8 cellular contexts compared by ENCODE assay signal in genomic region chr3:44862221-44862637, GRCh38. TPM values are rescaled to one million over a fixed set of nuclear protein-coding genes. Genes with fewer than 3 reads are reported as not detected.
DNase-seq lines count a peak whose midpoint lies in the region; TF ChIP-seq lines count a peak whose summit lies in the region.

No MANE protein-coding gene starts in this region.

- H2AFZ ChIP-seq in MM.1S (ENCODE audit: low read length): peak overlapping the region; percentile 43

- H3K27ac ChIP-seq in MM.1S (ENCODE audit: low read length) (peak overlapping the region; percentile 20; the same call in 1 of the 2 replicates), liver (ENCODE audit: low read depth in 1 of 2, low read length in 2 of 2) (no peak overlapping the region), substantia nigra (ENCODE audit: low read depth, low read length, poor library complexity, severe bottlenecking) (peak overlapping the region; percentile 87)

- H4K20me1 ChIP-seq in MM.1S (ENCODE audit: insufficient read depth, low read length): no peaks in the 10 kb centered on the region

- H3K4me1 ChIP-seq in MM.1S (ENCODE audit: low read length): peaks cover 24% of the 10 kb centered on the region
- H3K4me1 ChIP-seq in liver (ENCODE audit: control insufficient read depth in 4 of 4, insufficient read depth in 4 of 4, low read length in 3 of 4): peaks cover 2 to 18% (median 9%) of the 10 kb centered on the region in 4 donors

- H3K79me2 ChIP-seq in MM.1S (ENCODE audit: low read length): peaks cover 6% of the 10 kb centered on the region

- peaks cover 12% of the 10 kb centered on the region for H3F3A ChIP-seq in MM.1S (ENCODE audit: insufficient read depth, low read length)

- no peaks in the 10 kb centered on the region for H3K36me3 ChIP-seq in MM.1S (replicated peaks; ENCODE audit: insufficient read depth, low read length)
- peaks cover 0 to 3% (median 0%) of the 10 kb centered on the region in 4 donors for H3K36me3 ChIP-seq in liver (ENCODE audit: control insufficient read depth in 4 of 4, insufficient read depth in 3 of 4, low read depth in 1 of 4, low read length in 3 of 4)

- H3K9me3 ChIP-seq in MM.1S (replicated peaks; ENCODE audit: insufficient read depth, low read length): no peaks in the 10 kb centered on the region
- H3K9me3 ChIP-seq in liver (ENCODE audit: control insufficient read depth in 4 of 4, low read length in 3 of 4): no peaks in the 10 kb centered on the region

- in situ Hi-C loops in astrocyte of the spinal cord (cut with HindIII; ENCODE audit: low sequenced_read_pairs): no loop called here

- TF ChIP-seq CTCF in MM.1S (IDR thresholded peaks at IDR 0.05; ENCODE audit: low read length) (no peak), astrocyte of the spinal cord (IDR thresholded peaks at IDR 0.05; ENCODE audit: low read depth, low read length) (no peak), liver (IDR thresholded peaks at IDR 0.05; ENCODE audit: low read depth, low read length, missing input control) (no peak)

- H3K4me3 ChIP-seq in MM.1S (ENCODE audit: low read length): peak overlapping the region; percentile 63
- peak overlapping the region; percentile 61 for H3K4me3 ChIP-seq in astrocyte of the spinal cord (ENCODE audit: low read depth, low read length)
- H3K4me3 ChIP-seq in liver (ENCODE audit: low read depth in 1 of 3, low read length in 3 of 3): peak overlapping the region; percentile 70 to 85 (median 71)

- H3K27me3 ChIP-seq in MM.1S (replicated peaks; ENCODE audit: insufficient read depth, low read length): no peaks in the 10 kb centered on the region
- H3K27me3 ChIP-seq in liver (ENCODE audit: control insufficient read depth in 4 of 4, insufficient read depth in 4 of 4, low read length in 3 of 4): no peaks in the 10 kb centered on the region

- H3K9me2 ChIP-seq in MM.1S (replicated peaks; ENCODE audit: insufficient read depth, low read length): no peaks in the 10 kb centered on the region

- peak overlapping the region; percentile 56; the same call in 1 of the 2 replicates for H3K9ac ChIP-seq in MM.1S (ENCODE audit: low read length)
- H3K9ac ChIP-seq in liver (ENCODE audit: low read depth in 1 of 2, low read length in 2 of 2): peak overlapping the region in 1 of 2 donors; percentile 49

- DNase-seq in NCI-H2171 treated with DMSO at 0.1 percent for 48 hours (lab: John Stamatoyannopoulos, UW) (peak; percentile 17), NCI-H2171 (lab: John Stamatoyannopoulos, UW) (no peak), HCEC 1CT (peak; percentile 28), MM.1S (peak; percentile 33), astrocyte of the spinal cord (ENCODE audit: low read depth, low spot score) (peak; percentile 42), substantia nigra (lab: John Stamatoyannopoulos, UW) (peak in 3 of 49 donors; percentile 22 to 43 (median 39)), DMS153 treated with DMSO at 0.1 percent for 48 hours (lab: John Stamatoyannopoulos, UW; ENCODE audit: unreplicated experiment) (no peak)

- peak overlapping the region; percentile 81 for H3K4me2 ChIP-seq in MM.1S (ENCODE audit: low read depth, low read length)

- no peak for TF ChIP-seq RAD21 in liver (IDR thresholded peaks at IDR 0.05)

- 2% methylated on average over 26 of the region's 26 CpGs for WGBS in liver

TF ChIP-seq in liver, 16 proteins besides CTCF, POLR2A, EP300 and RAD21:
- TF ChIP-seq EGR1 (IDR thresholded peaks at IDR 0.05; ENCODE audit: low read depth in 2 of 2) (no peak), FOXA2 (IDR thresholded peaks at IDR 0.05) (no peak), MAX (IDR thresholded peaks at IDR 0.05) (peak; percentile 11)

RNA-seq across cellular contexts. Expression of gene TMEM42, which starts 0.5 kb away (rescaled TPM):
- total RNA-seq in liver: 1 to 10 TPM; 5.8 to 9.0 TPM
- 1 to 10 TPM; 7.2 to 9.9 TPM for polyA plus RNA-seq in liver

RNA-seq across cellular contexts. Expression of gene TGM4, which starts 12.2 kb away (rescaled TPM):
- total RNA-seq in liver: not detected
- not detected for polyA plus RNA-seq in liver

Comparison
In these comparisons a context has a peak if more than half of its experiments do, and no peak if none do; other contexts are left out.
1. DNase-seq: peak in NCI-H2171 treated with DMSO at 0.1 percent for 48 hours (single experiment), HCEC 1CT (single experiment), MM.1S (single experiment) and astrocyte of the spinal cord (single experiment); none in NCI-H2171 (single experiment) and DMS153 treated with DMSO at 0.1 percent for 48 hours (single experiment).
2. H3K27ac ChIP-seq: peak in MM.1S (single experiment) and substantia nigra (single experiment); none in liver (0 of 2).
3. Peak in every context shown above with its lines, with median percentiles within 50 percentile points of each other: H3K4me3 ChIP-seq.